In genomic region chr11:119367661-119368120, GRCh38 we compare ENCODE assay signal across 11 cellular contexts. TPM values are rescaled to one million over a fixed set of nuclear protein-coding genes. Genes with fewer than 3 reads are reported as not detected.
A peak's percentile ranks its signal among the peaks of the same experiment; 100 is the strongest.
DNase-seq lines count a peak whose midpoint lies in the region; ATAC-seq, FAIRE-seq and TF ChIP-seq lines count a peak whose summit lies in the region.
"Had no signal": no experiment of that assay in that cellular context is flagged by ENCODE, and none has a peak within 500 bp of the region (broad histone marks: within the 10 kb centered on the region; RNA-seq: fewer than 3 reads in every experiment).

No MANE protein-coding gene starts in this region.

- peak overlapping the region in 1 of 2 experiments; percentile 75; a peak in 4 of 6 replicates for H3K27ac ChIP-seq in A549
- H3K27ac ChIP-seq: SJSA1 had no signal

- no peak for TF ChIP-seq EP300 in A549 (IDR thresholded peaks at IDR 0.05)

- ATAC-seq in A549 (no peak; a peak in 2 of 6 replicates), esophagus mucosa (peak; percentile 29), GM19324 (IDR thresholded peaks at IDR 0.05; ENCODE audit: low FRiP score, unreplicated experiment) (no peak), HG03095 (IDR thresholded peaks at IDR 0.05; ENCODE audit: unreplicated experiment) (no peak)

- H3K9me3 ChIP-seq in A549, result no peaks in the 10 kb centered on the region
- H3K9me3 ChIP-seq: SJSA1 had no signal

- CTCF ChIA-PET in A549 (lab: Yijun Ruan, JAX), result interaction anchor here (0.9 to 20.0 kb wide), 12 partner anchors 9 to 171 kb away, joined by 3 to 341 read pairs (median 6); partner anchors contain the start of gene USP2

- no peak for TF ChIP-seq POLR2A in A549 (IDR thresholded peaks at IDR 0.05; ENCODE audit: low read length)

- POLR2A ChIA-PET in A549 (lab: Yijun Ruan, JAX), result no interaction called here

- 49% methylated on average over 5 of the region's 9 CpGs for WGBS in A549 (ENCODE audit: missing lambda C conversion rate)

- TF ChIP-seq RAD21 in A549 (conservative IDR thresholded peaks at IDR 0.05 in 1 of 2, IDR thresholded peaks at IDR 0.05 in 1 of 2), result no peak

- DNase-seq in A549 (ENCODE audit: low read depth in 1 of 2, low spot score in 1 of 2), result no peak
- DNase-seq in NOMO-1 treated with dmso at 0.1 percent for 144 hours (lab: John Stamatoyannopoulos, UW; ENCODE audit: unreplicated experiment), result peak; percentile 66
- DNase-seq in occipital lobe (lab: John Stamatoyannopoulos, UW), result peak; percentile 23
- no peak for DNase-seq in mesenteric fat pad (ENCODE audit: low spot score)
- DNase-seq in activated gamma-delta T cell treated with Interleukin-2 at 50 U/mL for 16 hours, result no peak
- DNase-seq: activated CD4-positive, alpha-beta T cell treated with anti-CD3 and anti-CD28 coated beads for 4 hours; activated effector memory CD4-positive, alpha-beta T cell treated with Interleukin-2 at 50 U/mL for 16 hours had no signal

- H3K4me2 ChIP-seq in A549, result peak overlapping the region; percentile 56

- FAIRE-seq in A549 (lab: Jason Lieb, UNC), result no peak

- H3K4me1 ChIP-seq in A549, result peaks cover 55% of the 10 kb centered on the region
- H3K4me1 ChIP-seq: SJSA1 had no signal

- no peak for TF ChIP-seq CTCF in A549 (IDR thresholded peaks at IDR 0.05)

- no peak overlapping the region for H3K4me3 ChIP-seq in A549
- H3K4me3 ChIP-seq: SJSA1 had no signal

TF ChIP-seq in A549, 52 proteins besides CTCF, POLR2A, EP300 and RAD21:
- TF ChIP-seq TP53 (CRISPR knock-in tag; IDR thresholded peaks at IDR 0.05) (no peak), ZNF302 (CRISPR knock-in tag; IDR thresholded peaks at IDR 0.05) (no peak), HES2 (IDR thresholded peaks at IDR 0.05) (no peak), EHMT2 (IDR thresholded peaks at IDR 0.05; ENCODE audit: low read depth) (no peak), CEBPB (IDR thresholded peaks at IDR 0.05) (no peak), NFE2L2 (conservative IDR thresholded peaks at IDR 0.05; ENCODE audit: low read length) (no peak), REST (IDR thresholded peaks at IDR 0.05) (no peak)
- TF ChIP-seq, protein P1, sequence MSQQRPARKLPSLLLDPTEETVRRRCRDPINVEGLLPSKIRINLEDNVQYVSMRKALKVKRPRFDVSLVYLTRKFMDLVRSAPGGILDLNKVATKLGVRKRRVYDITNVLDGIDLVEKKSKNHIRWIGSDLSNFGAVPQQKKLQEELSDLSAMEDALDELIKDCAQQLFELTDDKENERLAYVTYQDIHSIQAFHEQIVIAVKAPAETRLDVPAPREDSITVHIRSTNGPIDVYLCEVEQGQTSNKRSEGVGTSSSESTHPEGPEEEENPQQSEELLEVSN (IDR thresholded peaks at IDR 0.05; ENCODE audit: borderline replicate concordance, low read depth), result no peak
- TF ChIP-seq, protein P2, sequence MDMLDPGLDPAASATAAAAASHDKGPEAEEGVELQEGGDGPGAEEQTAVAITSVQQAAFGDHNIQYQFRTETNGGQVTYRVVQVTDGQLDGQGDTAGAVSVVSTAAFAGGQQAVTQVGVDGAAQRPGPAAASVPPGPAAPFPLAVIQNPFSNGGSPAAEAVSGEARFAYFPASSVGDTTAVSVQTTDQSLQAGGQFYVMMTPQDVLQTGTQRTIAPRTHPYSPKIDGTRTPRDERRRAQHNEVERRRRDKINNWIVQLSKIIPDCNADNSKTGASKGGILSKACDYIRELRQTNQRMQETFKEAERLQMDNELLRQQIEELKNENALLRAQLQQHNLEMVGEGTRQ (IDR thresholded peaks at IDR 0.05), result no peak
- TF ChIP-seq, protein P3, sequence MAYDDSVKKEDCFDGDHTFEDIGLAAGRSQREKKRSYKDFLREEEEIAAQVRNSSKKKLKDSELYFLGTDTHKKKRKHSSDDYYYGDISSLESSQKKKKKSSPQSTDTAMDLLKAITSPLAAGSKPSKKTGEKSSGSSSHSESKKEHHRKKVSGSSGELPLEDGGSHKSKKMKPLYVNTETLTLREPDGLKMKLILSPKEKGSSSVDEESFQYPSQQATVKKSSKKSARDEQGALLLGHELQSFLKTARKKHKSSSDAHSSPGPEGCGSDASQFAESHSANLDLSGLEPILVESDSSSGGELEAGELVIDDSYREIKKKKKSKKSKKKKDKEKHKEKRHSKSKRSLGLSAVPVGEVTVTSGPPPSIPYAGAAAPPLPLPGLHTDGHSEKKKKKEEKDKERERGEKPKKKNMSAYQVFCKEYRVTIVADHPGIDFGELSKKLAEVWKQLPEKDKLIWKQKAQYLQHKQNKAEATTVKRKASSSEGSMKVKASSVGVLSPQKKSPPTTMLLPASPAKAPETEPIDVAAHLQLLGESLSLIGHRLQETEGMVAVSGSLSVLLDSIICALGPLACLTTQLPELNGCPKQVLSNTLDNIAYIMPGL (CRISPR knock-in tag; IDR thresholded peaks at IDR 0.05; ENCODE audit: borderline replicate concordance), result no peak
TF ChIP-seq in A549: peak in this region for 0.

RNA-seq across cellular contexts. Expression of gene USP2, which starts 13.8 kb away (rescaled TPM):
- polyA plus RNA-seq in A549 (2011; rRNA removed), result 0.30 and 0.37 TPM in 2 replicates
- 0.22 and 0.36 TPM in 2 replicates for polyA plus RNA-seq in A549 (2012; cell fraction: cytosol; rRNA removed)
- polyA plus RNA-seq in A549 (2012; cell fraction: nucleus; rRNA removed), result 0.56 and 0.71 TPM in 2 replicates
- polyA plus RNA-seq in A549 (2017; fragmentation: RNase III; extraction: RNeasy Plus Mini Kit Qiagen cat#74134 plus additional on column Dnase treatment), result 0.48 to 0.83 TPM (median 0.73 TPM) in 3 replicates
- 0.50 and 1.4 TPM in 2 replicates for polyA minus RNA-seq in A549 (2011; rRNA and poly(A)+ RNA removed)
- 2.8 TPM for total RNA-seq in esophagus mucosa
- 1.6 TPM for total RNA-seq in occipital lobe
- total RNA-seq in mesenteric fat pad, result 4.2 TPM

RNA-seq across cellular contexts. Expression of gene MFRP, which starts 21.2 kb away (rescaled TPM):
- not detected in 2 replicates for polyA plus RNA-seq in A549 (2011; rRNA removed)
- polyA plus RNA-seq in A549 (2012; cell fraction: cytosol; rRNA removed), result not detected in 2 replicates
- not detected in 2 replicates for polyA plus RNA-seq in A549 (2012; cell fraction: nucleus; rRNA removed)
- polyA plus RNA-seq in A549 (2017; fragmentation: RNase III; extraction: RNeasy Plus Mini Kit Qiagen cat#74134 plus additional on column Dnase treatment), result not detected in 3 replicates
- not detected in 2 replicates for polyA minus RNA-seq in A549 (2011; rRNA and poly(A)+ RNA removed)
- not detected for total RNA-seq in esophagus mucosa
- not detected for total RNA-seq in occipital lobe
- total RNA-seq in mesenteric fat pad, result not detected
- total RNA-seq: SJSA1 had no signal

RNA-seq across cellular contexts. Expression of gene C1QTNF5, which starts 27.0 kb away (rescaled TPM):
- polyA plus RNA-seq in A549 (2011; rRNA removed), result not detected in 2 replicates
- polyA plus RNA-seq in A549 (2012; cell fraction: cytosol; rRNA removed), result 0.03 TPM in 1 of 2 replicates, not detected in the other
- not detected in 2 replicates for polyA plus RNA-seq in A549 (2012; cell fraction: nucleus; rRNA removed)
- polyA plus RNA-seq in A549 (2017; fragmentation: RNase III; extraction: RNeasy Plus Mini Kit Qiagen cat#74134 plus additional on column Dnase treatment), result not detected in 3 replicates
- not detected in 2 replicates for polyA minus RNA-seq in A549 (2011; rRNA and poly(A)+ RNA removed)
- total RNA-seq in esophagus mucosa, result 2.0 TPM
- total RNA-seq in occipital lobe, result 4.2 TPM
- 52.9 TPM for total RNA-seq in mesenteric fat pad

RNA-seq across cellular contexts. Expression of gene RNF26, which starts 33.4 kb away (rescaled TPM):
- polyA plus RNA-seq in A549 (2011; rRNA removed) (23.5 and 28.4 TPM in 2 replicates), A549 (2017; fragmentation: RNase III; extraction: RNeasy Plus Mini Kit Qiagen cat#74134 plus additional on column Dnase treatment) (23.3 to 26.5 TPM (median 25.4 TPM) in 3 replicates)
- 36.1 and 47.3 TPM in 2 replicates for polyA plus RNA-seq in A549 (2012; cell fraction: cytosol; rRNA removed)
- 31.5 and 31.7 TPM in 2 replicates for polyA plus RNA-seq in A549 (2012; cell fraction: nucleus; rRNA removed)
- polyA minus RNA-seq in A549 (2011; rRNA and poly(A)+ RNA removed), result 54.7 and 63.3 TPM in 2 replicates
- total RNA-seq in esophagus mucosa (22.2 TPM), occipital lobe (1.6 TPM), mesenteric fat pad (20.6 TPM)

RNA-seq across cellular contexts. Expression of gene MCAM, which starts 50.8 kb away (rescaled TPM):
- polyA plus RNA-seq in A549 (2011; rRNA removed), result 5.4 and 5.5 TPM in 2 replicates
- polyA plus RNA-seq in A549 (2012; cell fraction: cytosol; rRNA removed), result 7.6 and 10.0 TPM in 2 replicates
- polyA plus RNA-seq in A549 (2012; cell fraction: nucleus; rRNA removed), result 43.7 and 46.4 TPM in 2 replicates
- 14.9 to 18.1 TPM (median 15.9 TPM) in 3 replicates for polyA plus RNA-seq in A549 (2017; fragmentation: RNase III; extraction: RNeasy Plus Mini Kit Qiagen cat#74134 plus additional on column Dnase treatment)
- polyA minus RNA-seq in A549 (2011; rRNA and poly(A)+ RNA removed), result 3.1 and 5.7 TPM in 2 replicates
- 25.0 TPM for total RNA-seq in esophagus mucosa
- 10.6 TPM for total RNA-seq in occipital lobe
- total RNA-seq in mesenteric fat pad, result 550 TPM

Comparison
In these comparisons a context has a peak if more than half of its experiments do, and no peak if none do; other contexts are left out.
1. DNase-seq: peak in NOMO-1 treated with dmso at 0.1 percent for 144 hours (single experiment) and occipital lobe (single experiment); none in A549 (0 of 2), mesenteric fat pad (single experiment) and activated gamma-delta T cell treated with Interleukin-2 at 50 U/mL for 16 hours (single experiment).
2. RNA of gene C1QTNF5, which starts 27.0 kb away (total RNA-seq): 52.9 TPM in mesenteric fat pad (single experiment); 4.2 TPM in occipital lobe (single experiment) and 2.0 TPM in esophagus mucosa (single experiment); every median in the first group is over 10 times any median in the second.